In the genomic region with DNA sequence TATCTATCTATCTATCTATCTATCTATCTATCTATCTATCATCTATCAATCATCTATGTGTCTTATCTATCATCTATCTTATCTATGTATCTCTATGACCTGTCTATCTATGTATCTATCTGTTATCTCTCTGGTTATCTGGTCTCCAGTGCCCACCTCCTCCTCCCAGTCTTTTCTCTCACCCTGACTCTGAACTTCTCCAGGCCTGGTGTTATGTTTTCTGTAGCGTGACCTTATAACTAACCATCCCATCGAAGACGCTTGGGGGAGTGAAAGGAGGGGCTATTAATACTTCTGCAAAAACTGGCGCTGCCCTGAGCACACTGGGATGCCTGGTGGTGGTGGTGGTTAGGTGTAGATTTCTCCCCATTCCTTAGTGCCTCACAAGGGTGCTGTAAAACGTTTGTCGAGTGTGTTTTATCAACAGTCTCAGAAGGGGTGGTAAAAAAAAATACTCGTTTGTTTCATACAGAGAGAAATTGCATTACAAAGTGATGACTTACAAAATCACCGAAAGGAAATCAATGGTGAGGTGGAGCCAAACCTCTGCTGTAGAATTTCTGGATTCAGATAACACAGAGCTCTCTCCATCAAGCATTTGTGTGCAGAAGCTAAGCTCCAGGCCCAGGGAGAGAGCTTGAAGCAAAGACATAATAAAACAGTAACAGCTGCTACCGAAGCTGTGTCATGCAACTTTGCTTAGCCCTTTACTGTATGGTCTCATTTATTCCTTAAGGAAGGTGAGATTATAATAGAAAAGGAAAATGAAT, we compare ENCODE assay signal across 8 cellular contexts.
DNase-seq lines count a peak whose midpoint lies in the region; ATAC-seq, FAIRE-seq and TF ChIP-seq lines count a peak whose summit lies in the region.

No MANE protein-coding gene starts in this region.

- peak overlapping the region; percentile 77 for H3K9ac ChIP-seq in keratinocyte (ENCODE audit: control insufficient read depth, extremely low read depth, insufficient read depth, low read length)

- H3K27ac ChIP-seq in WERI-Rb-1 = peak overlapping the region; percentile 96
- H3K27ac ChIP-seq in keratinocyte (ENCODE audit: control insufficient read depth, insufficient read depth, low read length) = peak overlapping the region; percentile 84
- peak overlapping the region; percentile 89 for H3K27ac ChIP-seq in substantia nigra (ENCODE audit: low read depth, low read length, poor library complexity, severe bottlenecking)

- H3K27me3 Mint-ChIP-seq in activated CD4-positive, alpha-beta T cell treated with anti-CD3 and anti-CD28 coated beads for 36 hours = no peaks in the 10 kb centered on the region

- peak overlapping the region; percentile 65 for H2AFZ ChIP-seq in keratinocyte (ENCODE audit: control insufficient read depth, low read length)

- no peak overlapping the region for H3K4me3 ChIP-seq in WERI-Rb-1 (ENCODE audit: low read depth, low read length)
- no peak overlapping the region for H3K4me3 ChIP-seq in keratinocyte (ENCODE audit: control insufficient read depth in 2 of 3, extremely low read depth in 1 of 3, insufficient read depth in 2 of 3, low read depth in 1 of 3, low read length in 3 of 3)

- peaks cover 41% of the 10 kb centered on the region for H3K4me1 ChIP-seq in keratinocyte (ENCODE audit: control insufficient read depth, extremely low read depth, insufficient read depth, low read length)

- H3K4me3 Mint-ChIP-seq in activated CD4-positive, alpha-beta T cell treated with anti-CD3 and anti-CD28 coated beads for 36 hours = peak overlapping the region; percentile 79

- H3K27me3 ChIP-seq in WERI-Rb-1 (ENCODE audit: insufficient read depth, low read depth, severe bottlenecking) (no peaks in the 10 kb centered on the region), keratinocyte (ENCODE audit: control insufficient read depth, extremely low read depth, insufficient read depth, low read length) (no peaks in the 10 kb centered on the region)

- no peaks in the 10 kb centered on the region for H3K79me2 ChIP-seq in keratinocyte (ENCODE audit: control insufficient read depth, insufficient read depth, low read length)

- H3K36me3 Mint-ChIP-seq in activated CD4-positive, alpha-beta T cell treated with anti-CD3 and anti-CD28 coated beads for 36 hours (ENCODE audit: low read depth) = no peaks in the 10 kb centered on the region

- DNase-seq in activated CD4-positive, alpha-beta T cell treated with anti-CD3 and anti-CD28 coated beads for 36 hours = no peak
- no peak for DNase-seq in activated CD4-positive, alpha-beta T cell treated with anti-CD3 and anti-CD28 coated beads, Interleukin-2, amount 50 U/mL, for 1 hour
- DNase-seq in WERI-Rb-1 = no peak
- no peak for DNase-seq in keratinocyte (ENCODE audit: low read depth, low spot score)
- peak in 1 of 49 donors; percentile 7 for DNase-seq in substantia nigra (lab: John Stamatoyannopoulos, UW)
- DNase-seq in NOMO-1 treated with DMSO at 0.1 percent for 48 hours (lab: John Stamatoyannopoulos, UW; ENCODE audit: unreplicated experiment) = no peak

- no peak for ATAC-seq in activated CD4-positive, alpha-beta T cell treated with anti-CD3 and anti-CD28 coated beads for 36 hours
- no peak for ATAC-seq in HG03139 (IDR thresholded peaks at IDR 0.05; ENCODE audit: unreplicated experiment)
- ATAC-seq in GM18502 (IDR thresholded peaks at IDR 0.05; ENCODE audit: poor library complexity, unreplicated experiment) = no peak

- H3K4me2 ChIP-seq in keratinocyte (ENCODE audit: control insufficient read depth, extremely low read depth, insufficient read depth, low read depth, low read length) = peak overlapping the region; percentile 83

- no peak for TF ChIP-seq CTCF in WERI-Rb-1 (IDR thresholded peaks at IDR 0.05; ENCODE audit: low read depth, low read length)
- TF ChIP-seq CTCF in keratinocyte (optimal IDR thresholded peaks at IDR 0.05 in 1 of 3, IDR thresholded peaks at IDR 0.05 in 1 of 3, conservative IDR thresholded peaks at IDR 0.05 in 1 of 3; ENCODE audit: extremely low read depth in 1 of 3, insufficient read depth in 2 of 3, low read length in 3 of 3) = no peak

- no peaks in the 10 kb centered on the region for H3K36me3 ChIP-seq in WERI-Rb-1
- H3K36me3 ChIP-seq in keratinocyte (ENCODE audit: control insufficient read depth in 2 of 2, extremely low read depth in 1 of 2, insufficient read depth in 2 of 2, low read length in 2 of 2) = no peaks in the 10 kb centered on the region

- no peak overlapping the region for H3K27ac Mint-ChIP-seq in activated CD4-positive, alpha-beta T cell treated with anti-CD3 and anti-CD28 coated beads for 36 hours

- H3K9me1 ChIP-seq in keratinocyte (ENCODE audit: control insufficient read depth, extremely low read depth, insufficient read depth, low read length) = no peaks in the 10 kb centered on the region

- intact Hi-C loops in activated CD4-positive, alpha-beta T cell treated with anti-CD3 and anti-CD28 coated beads for 36 hours (cut with DNase I, micrococcal nuclease) = loop anchor here in 1 of 2 experiments (2.0 kb wide), 1 partner anchor 41 kb away; no protein-coding TSS in a partner anchor

- H3K9me3 ChIP-seq in WERI-Rb-1 (ENCODE audit: severe bottlenecking) (no peaks in the 10 kb centered on the region), keratinocyte (ENCODE audit: control insufficient read depth, low read depth, low read length) (no peaks in the 10 kb centered on the region)

- CTCF ChIA-PET in activated CD4-positive, alpha-beta T cell treated with anti-CD3 and anti-CD28 coated beads for 36 hours (lab: Charles Lee) = interaction anchor here (0.5 to 4.8 kb wide), 17 partner anchors 11 to 765 kb away, joined by 3 to 44 read pairs (median 11); no protein-coding TSS in a partner anchor

- H3K9me3 Mint-ChIP-seq in activated CD4-positive, alpha-beta T cell treated with anti-CD3 and anti-CD28 coated beads for 36 hours (ENCODE audit: low read depth) = no peaks in the 10 kb centered on the region

- H4K20me1 ChIP-seq in keratinocyte (ENCODE audit: control insufficient read depth, extremely low read depth, insufficient read depth, low read length) = no peaks in the 10 kb centered on the region

- dilution Hi-C loops in keratinocyte (cut with MboI; ENCODE audit: extremely low pct_ligation_motif_present, low sequenced_read_pairs) = no loop called here

- peaks cover 41% of the 10 kb centered on the region for H3K4me1 Mint-ChIP-seq in activated CD4-positive, alpha-beta T cell treated with anti-CD3 and anti-CD28 coated beads for 36 hours

- POLR2A ChIA-PET in activated CD4-positive, alpha-beta T cell treated with anti-CD3 and anti-CD28 coated beads for 36 hours (lab: Charles Lee) = no interaction called here

- FAIRE-seq in keratinocyte (lab: Jason Lieb, UNC) = no peak
